In genomic region chr2:222037211-222037610, GRCh38 we compare ENCODE assay signal across 27 cellular contexts.
"Had no signal": no experiment of that assay in that cellular context is flagged by ENCODE, and none has a peak within 500 bp of the region (broad histone marks: within the 10 kb centered on the region; RNA-seq: fewer than 3 reads in every experiment).

No MANE protein-coding gene starts in this region.

- H3K36me3 Mint-ChIP-seq: stimulated activated effector memory CD8-positive, alpha-beta T cell treated with anti-CD3 and anti-CD28 coated beads, Interleukin-12 subunit alpha, Interleukin-12 subunit beta, amount 100 ng/mL, for 72 hours; stimulated activated memory B cell treated with anti-CD40 and anti-IgM and Interleukin-4, amounts not matched to agents 10 μg/mL and 1 μg/mL and 100 μg/mL, for 72 hours; stimulated activated naive B cell treated with anti-CD40 and anti-IgM and Interleukin-4, amounts not matched to agents 10 μg/mL and 1 μg/mL and 100 μg/mL, for 72 hours; type B pancreatic cell had no signal

- H3K4me1 ChIP-seq: suprapubic skin, testis, thyroid gland, tibial artery, tibial nerve, upper lobe of right lung, uterus, vagina had no signal

- H3K27me3 ChIP-seq: stomach, suprapubic skin, testis, thyroid gland, tibial artery, tibial nerve, transverse colon, upper lobe of left lung, upper lobe of right lung, uterus, vagina had no signal

- H3K9me3 ChIP-seq: stomach, suprapubic skin, testis, thoracic aorta, thyroid gland, tibial artery, tibial nerve, transverse colon, upper lobe of left lung, upper lobe of right lung, uterus, vagina had no signal

- H3K9me3 Mint-ChIP-seq: stimulated activated effector memory CD8-positive, alpha-beta T cell treated with anti-CD3 and anti-CD28 coated beads, Interleukin-12 subunit alpha, Interleukin-12 subunit beta, amount 100 ng/mL, for 72 hours; stimulated activated memory B cell treated with anti-CD40 and anti-IgM and Interleukin-4, amounts not matched to agents 10 μg/mL and 1 μg/mL and 100 μg/mL, for 72 hours; stimulated activated naive B cell treated with anti-CD40 and anti-IgM and Interleukin-4, amounts not matched to agents 10 μg/mL and 1 μg/mL and 100 μg/mL, for 72 hours; stimulated activated naive CD8-positive, alpha-beta T cell treated with anti-CD3 and anti-CD28 coated beads, Interleukin-15, amount 100 ng/mL, for 72 hours; stimulated activated naive CD8-positive, alpha-beta T cell treated with anti-CD3 and anti-CD28 coated beads, Interleukin-15, Interleukin-2, amounts not matched to agents 100 ng/mL and 50 ng/mL, for 24 hours; type B pancreatic cell had no signal

- H3K4me1 Mint-ChIP-seq: stimulated activated effector memory CD8-positive, alpha-beta T cell treated with anti-CD3 and anti-CD28 coated beads, Interleukin-12 subunit alpha, Interleukin-12 subunit beta, amount 100 ng/mL, for 72 hours; stimulated activated memory B cell treated with anti-CD40 and anti-IgM and Interleukin-4, amounts not matched to agents 10 μg/mL and 1 μg/mL and 100 μg/mL, for 72 hours; stimulated activated naive B cell treated with anti-CD40 and anti-IgM and Interleukin-4, amounts not matched to agents 10 μg/mL and 1 μg/mL and 100 μg/mL, for 72 hours; stimulated activated naive CD8-positive, alpha-beta T cell treated with anti-CD3 and anti-CD28 coated beads, Interleukin-15, amount 100 ng/mL, for 72 hours had no signal

- H3K36me3 ChIP-seq: stomach, suprapubic skin, thoracic aorta, thyroid gland, tibial artery, tibial nerve, transverse colon, upper lobe of left lung, upper lobe of right lung, uterus, vagina had no signal

- H3K27ac Mint-ChIP-seq: stimulated activated effector memory CD8-positive, alpha-beta T cell treated with anti-CD3 and anti-CD28 coated beads, Interleukin-12 subunit alpha, Interleukin-12 subunit beta, amount 100 ng/mL, for 72 hours; stimulated activated memory B cell treated with anti-CD40 and anti-IgM and Interleukin-4, amounts not matched to agents 10 μg/mL and 1 μg/mL and 100 μg/mL, for 72 hours; stimulated activated naive B cell treated with anti-CD40 and anti-IgM and Interleukin-4, amounts not matched to agents 10 μg/mL and 1 μg/mL and 100 μg/mL, for 72 hours; stimulated activated naive CD8-positive, alpha-beta T cell treated with anti-CD3 and anti-CD28 coated beads, Interleukin-15, amount 100 ng/mL, for 72 hours; stimulated activated naive CD8-positive, alpha-beta T cell treated with anti-CD3 and anti-CD28 coated beads, Interleukin-15, Interleukin-2, amounts not matched to agents 100 ng/mL and 50 ng/mL, for 24 hours; type B pancreatic cell had no signal

- H3K27me3 Mint-ChIP-seq: stimulated activated memory B cell treated with anti-CD40 and anti-IgM and Interleukin-4, amounts not matched to agents 10 μg/mL and 1 μg/mL and 100 μg/mL, for 72 hours; stimulated activated naive B cell treated with anti-CD40 and anti-IgM and Interleukin-4, amounts not matched to agents 10 μg/mL and 1 μg/mL and 100 μg/mL, for 72 hours; stimulated activated naive CD8-positive, alpha-beta T cell treated with anti-CD3 and anti-CD28 coated beads, Interleukin-15, amount 100 ng/mL, for 72 hours had no signal

- H3K4me3 ChIP-seq: stomach, suprapubic skin, testis, thoracic aorta, thyroid gland, tibial artery, tibial nerve, transverse colon, upper lobe of left lung, upper lobe of right lung, uterus, vagina had no signal

- H3K4me3 Mint-ChIP-seq: stimulated activated effector memory CD8-positive, alpha-beta T cell treated with anti-CD3 and anti-CD28 coated beads, Interleukin-12 subunit alpha, Interleukin-12 subunit beta, amount 100 ng/mL, for 72 hours; stimulated activated memory B cell treated with anti-CD40 and anti-IgM and Interleukin-4, amounts not matched to agents 10 μg/mL and 1 μg/mL and 100 μg/mL, for 72 hours; stimulated activated naive B cell treated with anti-CD40 and anti-IgM and Interleukin-4, amounts not matched to agents 10 μg/mL and 1 μg/mL and 100 μg/mL, for 72 hours; stimulated activated naive CD8-positive, alpha-beta T cell treated with anti-CD3 and anti-CD28 coated beads, Interleukin-15, amount 100 ng/mL, for 72 hours; stimulated activated naive CD8-positive, alpha-beta T cell treated with anti-CD3 and anti-CD28 coated beads, Interleukin-15, Interleukin-2, amounts not matched to agents 100 ng/mL and 50 ng/mL, for 24 hours; type B pancreatic cell had no signal

- H3K27ac ChIP-seq: stomach, suprapubic skin, testis, thoracic aorta, thyroid gland, tibial artery, tibial nerve, transverse colon, upper lobe of left lung, upper lobe of right lung, uterus, vagina had no signal

- ATAC-seq: stimulated activated effector memory CD8-positive, alpha-beta T cell treated with anti-CD3 and anti-CD28 coated beads, Interleukin-12 subunit alpha, Interleukin-12 subunit beta, amount 100 ng/mL, for 72 hours; stimulated activated memory B cell treated with anti-CD40 and anti-IgM and Interleukin-4, amounts not matched to agents 10 μg/mL and 1 μg/mL and 100 μg/mL, for 72 hours; stimulated activated naive B cell treated with anti-CD40 and anti-IgM and Interleukin-4, amounts not matched to agents 10 μg/mL and 1 μg/mL and 100 μg/mL, for 72 hours; stimulated activated naive CD8-positive, alpha-beta T cell treated with anti-CD3 and anti-CD28 coated beads, Interleukin-15, amount 100 ng/mL, for 72 hours; stimulated activated naive CD8-positive, alpha-beta T cell treated with anti-CD3 and anti-CD28 coated beads, Interleukin-15, Interleukin-2, amounts not matched to agents 100 U/mL and 50 U/mL, for 24 hours; upper lobe of right lung had no signal

- DNase-seq: stimulated activated CD4-positive, alpha-beta T cell treated with anti-CD3 and anti-CD28 coated beads, Interleukin-2, amount 100 ng/mL, for 48 hours; stimulated activated CD4-positive, alpha-beta T cell treated with anti-CD3 and anti-CD28 coated beads, Interleukin-4, amount 100 ng/mL, for 1 hour; stimulated activated CD4-positive, alpha-beta T cell treated with anti-CD3 and anti-CD28 coated beads, Interleukin-4, amount 100 ng/mL, for 24 hours; stimulated activated CD4-positive, alpha-beta T cell treated with anti-CD3 and anti-CD28 coated beads, Interleukin-4, amount 100 ng/mL, for 4 hours; stimulated activated CD8-positive, alpha-beta memory T cell treated with anti-CD3 and anti-CD28 coated beads, Interleukin-4, amount 100 ng/mL, for 48 hours; stimulated activated naive B cell treated with anti-CD40 and anti-IgM and Interleukin-4, amounts not matched to agents 10 μg/mL and 1 μg/mL and 100 μg/mL, for 72 hours; stimulated activated naive CD4-positive, alpha-beta T cell; stimulated activated naive CD4-positive, alpha-beta T cell treated with Interleukin-2 at 50 U/mL for 16 hours; stimulated activated naive CD8-positive, alpha-beta T cell treated with anti-CD3 and anti-CD28 coated beads, Interleukin-15, amount 100 ng/mL, for 72 hours; stimulated activated naive CD8-positive, alpha-beta T cell treated with anti-CD3 and anti-CD28 coated beads, Interleukin-15, Interleukin-2, amounts not matched to agents 100 U/mL and 50 U/mL, for 24 hours; stomach; substantia nigra; testis; thyroid gland; tibial artery; transverse colon; upper lobe of left lung; upper lobe of right lung; uterus had no signal
